8 cellular contexts compared by ENCODE assay signal in genomic region chr2:199457147-199458016, GRCh38. TPM values are rescaled to one million over a fixed set of nuclear protein-coding genes. Genes with fewer than 3 reads are reported as not detected.
A peak's percentile ranks its signal among the peaks of the same experiment; 100 is the strongest.
DNase-seq lines count a peak whose midpoint lies in the region; ATAC-seq, FAIRE-seq and TF ChIP-seq lines count a peak whose summit lies in the region.

Gene SATB2 (minus strand): TSS chr2:199457939. CDS start chr2:199456037, 1,902 bp downstream.

- intact Hi-C loops in lower leg skin (cut with DNase I; ENCODE audit: low total_unique reads), result no loop called here

- H4K20me1 ChIP-seq in GM23248 (ENCODE audit: insufficient read depth) (peaks cover 2% of the 10 kb centered on the region), OCI-LY3 (ENCODE audit: insufficient read depth, low read length) (no peaks in the 10 kb centered on the region)

- peak within 1 kb of the TSS; percentile 89 for H3K4me3 ChIP-seq in GM23248
- peak within 1 kb of the TSS; percentile 78 for H3K4me3 ChIP-seq in OCI-LY3 (ENCODE audit: low read length)
- H3K4me3 ChIP-seq in bronchial epithelial cell (ENCODE audit: low read depth, low read length), result peak within 1 kb of the TSS; percentile 61
- peak within 1 kb of the TSS; percentile 92 for H3K4me3 ChIP-seq in lower leg skin (ENCODE audit: low read depth, poor library complexity, severe bottlenecking)
- H3K4me3 ChIP-seq in thoracic aorta, result peak within 1 kb of the TSS; percentile 85

- no peak for FAIRE-seq in bronchial epithelial cell (lab: Jason Lieb, UNC)

- in situ Hi-C loops in GM23248 (cut with MboI), result no loop called here

- DNase-seq in GM23248 (peak; percentile 90), bronchial epithelial cell (ENCODE audit: low read depth) (peak; percentile 56), lower leg skin (ENCODE audit: low spot score in 2 of 2) (peak in 1 of 2 donors; percentile 88), thoracic aorta (ENCODE audit: low spot score) (no peak)

- 1% methylated on average over 49 to 61 of the region's 61 CpGs for WGBS in GM23248 (ENCODE audit: low coverage in 1 of 2, low lambda C conversion rate in 2 of 2, missing lambda C conversion rate in 2 of 2), 2 experiments
- 0 to 1% methylated on average over 52 to 61 of the region's 61 CpGs for WGBS in lower leg skin, 2 donors

- peak within 1 kb of the TSS; percentile 87 for H3K9ac ChIP-seq in GM23248
- H3K9ac ChIP-seq in OCI-LY3 (ENCODE audit: low read length), result peak within 1 kb of the TSS; percentile 70

- H2AFZ ChIP-seq in GM23248 (peak within 1 kb of the TSS; percentile 91), OCI-LY3 (ENCODE audit: low read depth, low read length) (peak within 1 kb of the TSS; percentile 63)

- H3K9me3 ChIP-seq in GM23248 (ENCODE audit: low read depth) (no peaks in the 10 kb centered on the region), OCI-LY3 (ENCODE audit: insufficient read depth, low read length) (no peaks in the 10 kb centered on the region), thoracic aorta (no peaks in the 10 kb centered on the region)

- peaks cover 67% of the 10 kb centered on the region for H3K79me2 ChIP-seq in GM23248 (ENCODE audit: insufficient read depth)
- H3K79me2 ChIP-seq in OCI-LY3 (ENCODE audit: low read length), result no peaks in the 10 kb centered on the region

- H3K27me3 ChIP-seq in GM23248 (replicated peaks; ENCODE audit: insufficient read depth) (no peaks in the 10 kb centered on the region), OCI-LY3 (ENCODE audit: low read depth, low read length) (0 out of 2 replicates have a peak, but pooled peaks cover 10% of the 10 kb centered on the region), bronchial epithelial cell (ENCODE audit: control insufficient read depth, insufficient read depth, low read length) (peaks cover 32% of the 10 kb centered on the region), thoracic aorta (replicated peaks; ENCODE audit: insufficient read depth) (peaks cover 26% of the 10 kb centered on the region)

- H3K27ac ChIP-seq in C4-2B, result peak within 1 kb of the TSS; percentile 77
- H3K27ac ChIP-seq in GM23248, result peak within 1 kb of the TSS; percentile 80
- peak within 1 kb of the TSS; percentile 50 for H3K27ac ChIP-seq in OCI-LY3 (ENCODE audit: low read length)
- peak within 1 kb of the TSS; percentile 70 to 77 for H3K27ac ChIP-seq in thoracic aorta

- H3F3A ChIP-seq in GM23248 (ENCODE audit: insufficient read depth), result peaks cover 19% of the 10 kb centered on the region

- H3K4me1 ChIP-seq in GM23248 (ENCODE audit: insufficient read depth) (peaks cover 38% of the 10 kb centered on the region), OCI-LY3 (ENCODE audit: low read length) (peaks cover 10% of the 10 kb centered on the region; the same call in 1 of the 2 replicates), thoracic aorta (ENCODE audit: control insufficient read depth in 1 of 2, low read depth in 2 of 2) (peaks cover 16 to 38% of the 10 kb centered on the region in 2 donors)

- H3K4me2 ChIP-seq in GM23248 (ENCODE audit: unreplicated experiment) (peak within 1 kb of the TSS; percentile 91), OCI-LY3 (ENCODE audit: low read length) (peak within 1 kb of the TSS; percentile 69)

- no peaks in the 10 kb centered on the region for H3K9me2 ChIP-seq in GM23248 (ENCODE audit: insufficient read depth)

- 0 out of 2 replicates have a peak, but pooled peaks cover 6% of the 10 kb centered on the region for H3K36me3 ChIP-seq in GM23248 (ENCODE audit: low read depth)
- no peaks in the 10 kb centered on the region for H3K36me3 ChIP-seq in OCI-LY3 (replicated peaks; ENCODE audit: low read depth, low read length)
- no peaks in the 10 kb centered on the region for H3K36me3 ChIP-seq in bronchial epithelial cell (ENCODE audit: control insufficient read depth, insufficient read depth, low read length)
- H3K36me3 ChIP-seq in thoracic aorta, result no peaks in the 10 kb centered on the region

- no peak for TF ChIP-seq POLR2A in lower leg skin (IDR thresholded peaks at IDR 0.05)

- ATAC-seq in thoracic aorta (ENCODE audit: insufficient number of reproducible peaks, low FRiP score, low read depth) (no peak), GM18861 (IDR thresholded peaks at IDR 0.05; ENCODE audit: unreplicated experiment) (no peak), HG03045 (IDR thresholded peaks at IDR 0.05; ENCODE audit: unreplicated experiment) (no peak)

- no peak for TF ChIP-seq CTCF in C4-2B (conservative IDR thresholded peaks at IDR 0.05)
- TF ChIP-seq CTCF in OCI-LY3 (IDR thresholded peaks at IDR 0.05; ENCODE audit: low read depth, low read length), result no peak
- no peak for TF ChIP-seq CTCF in bronchial epithelial cell (IDR thresholded peaks at IDR 0.05; ENCODE audit: insufficient read depth, low read length, severe bottlenecking)
- TF ChIP-seq CTCF in lower leg skin (IDR thresholded peaks at IDR 0.05), result no peak
- TF ChIP-seq CTCF in thoracic aorta (IDR thresholded peaks at IDR 0.05), result no peak

RNA-seq across cellular contexts. Expression of gene SATB2, which starts in this region (rescaled TPM):
- total RNA-seq in GM23248 (2014; rRNA removed; shearing (Covaris generic)), result 6.3 and 9.9 TPM in 2 replicates
- polyA plus RNA-seq in GM23248 (2016; fragmentation: Nextera tagmentation; extraction: Ambion mirVana), result 2.1 and 3.0 TPM in 2 replicates
- total RNA-seq in bronchial epithelial cell (1.6 and 2.0 TPM in 2 replicates), lower leg skin (1 to 10 TPM; 2.6 to 3.7 (median 3.3) TPM), thoracic aorta (1 to 10 TPM; 4.5 to 5.5 TPM)
